Comparison of ENCODE assay signal across 9 cellular contexts in genomic region chr6:81465859-81466258, GRCh38.
A peak's percentile ranks its signal among the peaks of the same experiment; 100 is the strongest.
DNase-seq lines count a peak whose midpoint lies in the region; ATAC-seq and TF ChIP-seq lines count a peak whose summit lies in the region.
"Had no signal": no experiment of that assay in that cellular context is flagged by ENCODE, and none has a peak within 500 bp of the region (broad histone marks: within the 10 kb centered on the region; RNA-seq: fewer than 3 reads in every experiment).

No MANE protein-coding gene starts in this region.

- no peak overlapping the region for H3K9ac ChIP-seq in liver (ENCODE audit: low read depth in 1 of 2, low read length in 2 of 2)

- H3K36me3 ChIP-seq in liver (ENCODE audit: control insufficient read depth in 4 of 4, insufficient read depth in 3 of 4, low read depth in 1 of 4, low read length in 3 of 4): no peaks in the 10 kb centered on the region
- H3K36me3 ChIP-seq: SJCRH30 had no signal

- no peak overlapping the region for H3K4me3 ChIP-seq in liver (ENCODE audit: low read depth in 1 of 3, low read length in 3 of 3)
- H3K4me3 ChIP-seq: SJCRH30 had no signal

- no peak overlapping the region for H3K27ac Mint-ChIP-seq in CD14-positive monocyte

- peaks cover 0 to 5% (median 4%) of the 10 kb centered on the region in 3 donors for H3K27me3 Mint-ChIP-seq in CD14-positive monocyte (ENCODE audit: low read depth in 3 of 3)

- no peaks in the 10 kb centered on the region for H3K27me3 ChIP-seq in liver (ENCODE audit: control insufficient read depth in 4 of 4, insufficient read depth in 4 of 4, low read length in 3 of 4)
- H3K27me3 ChIP-seq: SJCRH30 had no signal

- TF ChIP-seq RAD21 in liver (IDR thresholded peaks at IDR 0.05): peak; percentile 83 to 91

- no peaks in the 10 kb centered on the region for H3K4me1 ChIP-seq in liver (ENCODE audit: control insufficient read depth in 4 of 4, insufficient read depth in 4 of 4, low read length in 3 of 4)
- H3K4me1 ChIP-seq: SJCRH30 had no signal

- no peaks in the 10 kb centered on the region for H3K36me3 Mint-ChIP-seq in CD14-positive monocyte

- peak; percentile 37 for TF ChIP-seq CTCF in CD14-positive monocyte (IDR thresholded peaks at IDR 0.05)
- TF ChIP-seq CTCF in VCaP (conservative IDR thresholded peaks at IDR 0.05): peak; percentile 80
- peak; percentile 61 for TF ChIP-seq CTCF in liver (IDR thresholded peaks at IDR 0.05; ENCODE audit: low read depth, low read length, missing input control)

- peak; percentile 42 for ATAC-seq in HG02759 (IDR thresholded peaks at IDR 0.05; ENCODE audit: unreplicated experiment)
- ATAC-seq in GM18520 (IDR thresholded peaks at IDR 0.05; ENCODE audit: unreplicated experiment): no peak
- ATAC-seq in GM21723 (IDR thresholded peaks at IDR 0.05; ENCODE audit: unreplicated experiment): no peak
- ATAC-seq in HG02981 (IDR thresholded peaks at IDR 0.05; ENCODE audit: unreplicated experiment): no peak

- no peaks in the 10 kb centered on the region for H3K4me1 Mint-ChIP-seq in CD14-positive monocyte

- no peaks in the 10 kb centered on the region for H3K9me3 ChIP-seq in liver (ENCODE audit: control insufficient read depth in 4 of 4, low read length in 3 of 4)
- H3K9me3 ChIP-seq: SJCRH30 had no signal

- peaks cover 0 to 14% (median 6%) of the 10 kb centered on the region in 7 donors for H3K9me3 Mint-ChIP-seq in CD14-positive monocyte

- intact Hi-C loops in CD14-positive monocyte (cut with micrococcal nuclease): no loop called here

- H3K4me3 Mint-ChIP-seq in CD14-positive monocyte: no peak overlapping the region

- H3K27ac ChIP-seq in VCaP: no peak overlapping the region
- H3K27ac ChIP-seq in liver (ENCODE audit: low read depth in 1 of 2, low read length in 2 of 2): no peak overlapping the region
- H3K27ac ChIP-seq: SJCRH30 had no signal

- DNase-seq in CD14-positive monocyte (ENCODE audit: low spot score): no peak
- DNase-seq in activated naive CD4-positive, alpha-beta T cell treated with anti-CD3 and anti-CD28 coated beads, Interleukin-2, amount 50 U/mL, for 16 hours: no peak

TF ChIP-seq in liver, 16 proteins besides CTCF, POLR2A, EP300 and RAD21:
- TF ChIP-seq FOXA1 (IDR thresholded peaks at IDR 0.05) (no peak), JUND (IDR thresholded peaks at IDR 0.05) (no peak), GABPA (IDR thresholded peaks at IDR 0.05 in 1 of 2, conservative IDR thresholded peaks at IDR 0.05 in 1 of 2) (no peak), TAF1 (conservative IDR thresholded peaks at IDR 0.05) (no peak)
